10 cellular contexts compared by ENCODE assay signal in the genomic region with DNA sequence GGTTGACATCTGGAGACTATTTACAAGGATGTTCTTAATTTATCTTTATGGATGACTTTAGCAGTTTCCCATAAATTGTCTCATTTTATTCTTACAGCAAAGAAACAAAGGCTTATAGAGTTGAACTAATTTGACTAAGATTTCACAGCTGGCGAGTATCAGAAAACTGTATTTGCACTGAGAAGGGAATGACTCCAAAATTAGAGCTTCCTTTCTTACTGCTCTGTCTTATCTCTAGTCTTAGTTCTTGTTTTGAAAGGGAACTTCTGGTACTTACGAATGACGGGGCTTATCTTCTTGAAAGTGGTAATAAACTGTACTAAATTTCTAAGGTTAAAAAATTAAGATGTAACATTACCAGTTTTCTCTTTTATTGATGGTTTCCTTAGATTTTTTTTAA. TPM values are rescaled to one million over a fixed set of nuclear protein-coding genes. Genes with fewer than 3 reads are reported as not detected.
DNase-seq lines count a peak whose midpoint lies in the region; ATAC-seq and TF ChIP-seq lines count a peak whose summit lies in the region.
"Had no signal": no experiment of that assay in that cellular context is flagged by ENCODE, and none has a peak within 500 bp of the region (broad histone marks: within the 10 kb centered on the region; RNA-seq: fewer than 3 reads in every experiment).

No MANE protein-coding gene starts in this region.

- H3K9me3 Mint-ChIP-seq in CD4-positive, alpha-beta T cell, result no peaks in the 10 kb centered on the region

- POLR2A ChIA-PET in CD4-positive, alpha-beta T cell (lab: Charles Lee), result interaction anchor here (0.9 to 2.5 kb wide), 2 partner anchors 10 to 16 kb away, joined by 3 to 11 read pairs; no protein-coding TSS in a partner anchor

- CTCF ChIA-PET in CD4-positive, alpha-beta T cell (lab: Charles Lee), result interaction anchor here (1.0 kb wide), 1 partner anchor 14 kb away, joined by 3 read pairs; no protein-coding TSS in a partner anchor

- intact Hi-C loops in CD4-positive, alpha-beta T cell (cut with DNase I, micrococcal nuclease), result loop anchor here in 1 of 2 experiments (10.0 kb wide), 1 partner anchor 1615 kb away; a partner anchor contains a TSS

- TF ChIP-seq CTCF in CD4-positive, alpha-beta T cell (IDR thresholded peaks at IDR 0.05), result no peak
- no peak for TF ChIP-seq CTCF in GM13977 (IDR thresholded peaks at IDR 0.05; ENCODE audit: extremely low read depth, insufficient read depth, missing control alignments)

- no peaks in the 10 kb centered on the region for H3K27me3 Mint-ChIP-seq in CD4-positive, alpha-beta T cell

- peaks cover 92% of the 10 kb centered on the region for H3K4me1 Mint-ChIP-seq in CD4-positive, alpha-beta T cell (ENCODE audit: low read depth)

- no peak for ATAC-seq in CD4-positive, alpha-beta T cell (ENCODE audit: poor library complexity)
- peak; percentile 65 for ATAC-seq in GM19468 (IDR thresholded peaks at IDR 0.05; ENCODE audit: extremely low read depth, unreplicated experiment)
- ATAC-seq in HG03378 (IDR thresholded peaks at IDR 0.05; ENCODE audit: unreplicated experiment), result peak; percentile 70
- ATAC-seq in left lobe of liver, result no peak

- peak overlapping the region; percentile 64 for H3K27ac Mint-ChIP-seq in CD4-positive, alpha-beta T cell

- H3K36me3 Mint-ChIP-seq in CD4-positive, alpha-beta T cell (ENCODE audit: low read depth), result peaks cover 62% of the 10 kb centered on the region

- H3K27me3 ChIP-seq in CD4-positive, alpha-beta T cell (ENCODE audit: control insufficient read depth, insufficient read depth, low read length), result no peaks in the 10 kb centered on the region

- H3K9me3 ChIP-seq in CD4-positive, alpha-beta T cell (ENCODE audit: control insufficient read depth, low read length), result no peaks in the 10 kb centered on the region

- DNase-seq in CD4-positive, alpha-beta T cell, result no peak
- DNase-seq in fibroblast of gingiva (ENCODE audit: low read depth), result peak; percentile 28
- DNase-seq in NCI-H187 (lab: John Stamatoyannopoulos, UW), result no peak
- DNase-seq in GM13977 (ENCODE audit: low spot score), result no peak
- no peak for DNase-seq in left lobe of liver (ENCODE audit: low spot score)
- no peak for DNase-seq in glomerular visceral epithelial cell (ENCODE audit: extremely low spot score)
- DNase-seq: anterior cingulate cortex, midbrain had no signal

- peak overlapping the region; percentile 21 for H3K4me3 Mint-ChIP-seq in CD4-positive, alpha-beta T cell

- in situ Hi-C loops in GM13977 (cut with MboI; ENCODE audit: low pct_unique_long_range_greater_than_20kb, low sequenced_read_pairs, unreplicated experiment), result no loop called here

- H3K27ac ChIP-seq in CD4-positive, alpha-beta T cell (ENCODE audit: low read depth, low read length), result no peak overlapping the region

RNA-seq across cellular contexts. Expression of a gene that starts 13.6 kb away (rescaled TPM):
- 10 to 100 TPM; 71.9 to 72.6 TPM for total RNA-seq in CD4-positive, alpha-beta T cell
- 16.5 TPM for total RNA-seq in left lobe of liver

RNA-seq across cellular contexts. Expression of a gene that starts 13.8 kb away (rescaled TPM):
- 1 to 10 TPM; 8.0 to 9.0 TPM for total RNA-seq in CD4-positive, alpha-beta T cell
- total RNA-seq in left lobe of liver, result 14.1 TPM

Comparison
In these comparisons a context has a peak if more than half of its experiments do, and no peak if none do; other contexts are left out.
1. ATAC-seq: peak in GM19468 (single experiment) and HG03378 (single experiment); none in CD4-positive, alpha-beta T cell (single experiment) and left lobe of liver (single experiment).